In genomic region chr3:10999516-10999915, GRCh38 we compare ENCODE assay signal across 19 cellular contexts. TPM values are rescaled to one million over a fixed set of nuclear protein-coding genes. Genes with fewer than 3 reads are reported as not detected.
"Had no signal": no experiment of that assay in that cellular context is flagged by ENCODE, and none has a peak within 500 bp of the region (broad histone marks: within the 10 kb centered on the region; RNA-seq: fewer than 3 reads in every experiment).

No MANE protein-coding gene starts in this region.

- H3K4me2 ChIP-seq: hepatocyte, smooth muscle cell had no signal

- H3K4me3 ChIP-seq: colonic mucosa, hepatocyte, pancreas, smooth muscle cell, testis, tibial nerve had no signal

- FAIRE-seq: kidney, pancreas had no signal

- H3K27ac ChIP-seq: colonic mucosa, hepatocyte, pancreas, testis, tibial nerve had no signal

- H3K79me2 ChIP-seq: hepatocyte had no signal

- ATAC-seq: left colon; left ventricle myocardium superior; naive thymus-derived CD4-positive, alpha-beta T cell; pancreas; right cardiac atrium had no signal

- H3K27me3 ChIP-seq: colonic mucosa, pancreas, testis had no signal

- DNase-seq: colonic mucosa; dermis blood vessel endothelial cell; effector CD4-positive, alpha-beta T cell; foreskin melanocyte; kidney; left colon; left ventricle myocardium superior; mammary epithelial cell; naive thymus-derived CD4-positive, alpha-beta T cell; occipital lobe; pancreas; right cardiac atrium; stimulated activated CD4-positive, alpha-beta T cell treated with anti-CD3 and anti-CD28 coated beads, Interleukin-2, amount 100 ng/mL, for 48 hours; stimulated activated naive CD4-positive, alpha-beta T cell treated with Interleukin-2 at 50 U/mL for 16 hours; testis had no signal

- H3K9me3 ChIP-seq: colonic mucosa, pancreas, testis, tibial nerve had no signal

- H2AFZ ChIP-seq: hepatocyte had no signal

- H3K4me1 ChIP-seq: colonic mucosa, testis had no signal

- H3K36me3 ChIP-seq: colonic mucosa, pancreas, tibial nerve had no signal

RNA-seq across cellular contexts. Expression of gene SLC6A1, which starts 7.0 kb away (rescaled TPM):
- total RNA-seq: dermis blood vessel endothelial cell; naive thymus-derived CD4-positive, alpha-beta T cell; progenitor cell of endocrine pancreas had no signal
- polyA plus RNA-seq: mammary epithelial cell; naive thymus-derived CD4-positive, alpha-beta T cell had no signal
